In genomic region chr4:78569291-78569821, GRCh38 we compare ENCODE assay signal across 12 cellular contexts. TPM values are rescaled to one million over a fixed set of nuclear protein-coding genes. Genes with fewer than 3 reads are reported as not detected.
DNase-seq lines count a peak whose midpoint lies in the region; ATAC-seq and TF ChIP-seq lines count a peak whose summit lies in the region.
"Had no signal": no experiment of that assay in that cellular context is flagged by ENCODE, and none has a peak within 500 bp of the region (broad histone marks: within the 10 kb centered on the region; RNA-seq: fewer than 3 reads in every experiment).

No MANE protein-coding gene starts in this region.

- H2AFZ ChIP-seq in ACC112 (ENCODE audit: low read length, unreplicated experiment) (peak overlapping the region; percentile 45), Karpas-422 (ENCODE audit: low read length) (no peak overlapping the region)

- H4K20me1 ChIP-seq in Karpas-422 (ENCODE audit: insufficient read depth, low read depth, low read length): no peaks in the 10 kb centered on the region

- H3K9me2 ChIP-seq in Karpas-422 (replicated peaks; ENCODE audit: insufficient read depth, low read length): no peaks in the 10 kb centered on the region

- CTCF ChIA-PET in activated naive CD4-positive, alpha-beta T cell treated with anti-CD3 and anti-CD28 coated beads for 36 hours (lab: Charles Lee): interaction anchor here (0.6 to 1.2 kb wide), 2 partner anchors 23 to 413 kb away, joined by 4 to 6 read pairs; no protein-coding TSS in a partner anchor

- no peak overlapping the region for H3K4me2 ChIP-seq in Karpas-422 (ENCODE audit: low read depth, low read length, poor library complexity, severe bottlenecking)

- H3K36me3 Mint-ChIP-seq in mesothelial cell of epicardium: peaks cover 27% of the 10 kb centered on the region
- H3K36me3 Mint-ChIP-seq in activated naive CD4-positive, alpha-beta T cell treated with anti-CD3 and anti-CD28 coated beads for 36 hours (ENCODE audit: low read depth): no peaks in the 10 kb centered on the region
- no peaks in the 10 kb centered on the region for H3K36me3 Mint-ChIP-seq in stimulated activated effector memory CD8-positive, alpha-beta T cell treated with anti-CD3 and anti-CD28 coated beads, Interleukin-12 subunit alpha, Interleukin-12 subunit beta, amount 100 ng/mL, for 72 hours
- H3K36me3 Mint-ChIP-seq in activated T-helper 2 cell treated with anti-CD3 and anti-CD28 coated beads, Interferon-gamma antibody, Interleukin-2, Interleukin-4, amounts not matched to agents 10 μg/mL and 5 μg/mL and 100 μg/mL, durations not matched to agents 14 hours and 24 hours and 36 hours (ENCODE audit: low read depth): no peaks in the 10 kb centered on the region
- H3K36me3 Mint-ChIP-seq: natural killer cell had no signal

- H3K36me3 ChIP-seq in ACC112 (ENCODE audit: insufficient read depth, low read length) (no peaks in the 10 kb centered on the region), Karpas-422 (ENCODE audit: insufficient read depth, low read length) (no peaks in the 10 kb centered on the region)

- DNase-seq in LoVo (ENCODE audit: low spot score): peak; percentile 62
- no peak for DNase-seq in mesothelial cell of epicardium (ENCODE audit: low spot score in 2 of 2, unreplicated experiment in 2 of 2)
- DNase-seq in Karpas-422: no peak
- no peak for DNase-seq in activated naive CD4-positive, alpha-beta T cell treated with anti-CD3 and anti-CD28 coated beads for 36 hours
- DNase-seq in stimulated activated effector memory CD8-positive, alpha-beta T cell treated with anti-CD3 and anti-CD28 coated beads, Interleukin-12 subunit alpha, Interleukin-12 subunit beta, amount 100 ng/mL, for 72 hours (ENCODE audit: low spot score in 2 of 2): no peak
- DNase-seq in activated T-helper 2 cell treated with anti-CD3 and anti-CD28 coated beads, Interferon-gamma antibody, Interleukin-2, Interleukin-4, amounts not matched to agents 10 μg/mL and 5 μg/mL and 100 μg/mL, durations not matched to agents 14 hours and 24 hours and 36 hours (ENCODE audit: low spot score): no peak
- DNase-seq: activated CD4-positive, alpha-beta memory T cell treated with anti-CD3 and anti-CD28 coated beads, Interleukin-2, amount 10 ng/mL, durations not matched to agents 7 days and 5 days; natural killer cell; NCI-H82 had no signal

- H3K27ac Mint-ChIP-seq in mesothelial cell of epicardium: peak overlapping the region; percentile 95
- H3K27ac Mint-ChIP-seq in activated naive CD4-positive, alpha-beta T cell treated with anti-CD3 and anti-CD28 coated beads for 36 hours: no peak overlapping the region
- no peak overlapping the region for H3K27ac Mint-ChIP-seq in stimulated activated effector memory CD8-positive, alpha-beta T cell treated with anti-CD3 and anti-CD28 coated beads, Interleukin-12 subunit alpha, Interleukin-12 subunit beta, amount 100 ng/mL, for 72 hours
- no peak overlapping the region for H3K27ac Mint-ChIP-seq in activated T-helper 2 cell treated with anti-CD3 and anti-CD28 coated beads, Interferon-gamma antibody, Interleukin-2, Interleukin-4, amounts not matched to agents 10 μg/mL and 5 μg/mL and 100 μg/mL, durations not matched to agents 14 hours and 24 hours and 36 hours
- H3K27ac Mint-ChIP-seq: activated CD4-positive, alpha-beta memory T cell treated with anti-CD3 and anti-CD28 coated beads, Interleukin-2, amount 10 ng/mL, durations not matched to agents 7 days and 5 days; natural killer cell had no signal

- H3K27ac ChIP-seq in ACC112 (ENCODE audit: low read depth, low read length) (peak overlapping the region; percentile 28), Karpas-422 (ENCODE audit: low read length) (no peak overlapping the region)
- H3K27ac ChIP-seq: C4-2B had no signal

- H3K27me3 Mint-ChIP-seq in mesothelial cell of epicardium (ENCODE audit: low read depth): no peaks in the 10 kb centered on the region
- peaks cover 2% of the 10 kb centered on the region for H3K27me3 Mint-ChIP-seq in activated naive CD4-positive, alpha-beta T cell treated with anti-CD3 and anti-CD28 coated beads for 36 hours (ENCODE audit: low read depth)
- H3K27me3 Mint-ChIP-seq in activated T-helper 2 cell treated with anti-CD3 and anti-CD28 coated beads, Interferon-gamma antibody, Interleukin-2, Interleukin-4, amounts not matched to agents 10 μg/mL and 5 μg/mL and 100 μg/mL, durations not matched to agents 14 hours and 24 hours and 36 hours (ENCODE audit: low read depth): peaks cover 24% of the 10 kb centered on the region

- TF ChIP-seq CTCF in mesothelial cell of epicardium (IDR thresholded peaks at IDR 0.05; ENCODE audit: unreplicated experiment): no peak

- no peaks in the 10 kb centered on the region for H3K9me3 Mint-ChIP-seq in mesothelial cell of epicardium
- H3K9me3 Mint-ChIP-seq in activated naive CD4-positive, alpha-beta T cell treated with anti-CD3 and anti-CD28 coated beads for 36 hours: no peaks in the 10 kb centered on the region
- H3K9me3 Mint-ChIP-seq in stimulated activated effector memory CD8-positive, alpha-beta T cell treated with anti-CD3 and anti-CD28 coated beads, Interleukin-12 subunit alpha, Interleukin-12 subunit beta, amount 100 ng/mL, for 72 hours: no peaks in the 10 kb centered on the region
- H3K9me3 Mint-ChIP-seq in activated T-helper 2 cell treated with anti-CD3 and anti-CD28 coated beads, Interferon-gamma antibody, Interleukin-2, Interleukin-4, amounts not matched to agents 10 μg/mL and 5 μg/mL and 100 μg/mL, durations not matched to agents 14 hours and 24 hours and 36 hours: no peaks in the 10 kb centered on the region
- H3K9me3 Mint-ChIP-seq: activated CD4-positive, alpha-beta memory T cell treated with anti-CD3 and anti-CD28 coated beads, Interleukin-2, amount 10 ng/mL, durations not matched to agents 7 days and 5 days; natural killer cell had no signal

- no peaks in the 10 kb centered on the region for H3K9me3 ChIP-seq in Karpas-422 (ENCODE audit: low read length)

- H3K4me3 ChIP-seq in ACC112 (ENCODE audit: low read depth, low read length) (peak overlapping the region; percentile 45; the same call in 1 of the 2 replicates), Karpas-422 (ENCODE audit: low read length) (no peak overlapping the region)

- peaks cover 29% of the 10 kb centered on the region for H3K4me1 ChIP-seq in ACC112 (ENCODE audit: control insufficient read depth, insufficient read depth, low read length, unreplicated experiment)
- no peaks in the 10 kb centered on the region for H3K4me1 ChIP-seq in Karpas-422 (ENCODE audit: low read length)

- H3K4me1 Mint-ChIP-seq in mesothelial cell of epicardium: peaks cover 69% of the 10 kb centered on the region
- no peaks in the 10 kb centered on the region for H3K4me1 Mint-ChIP-seq in activated naive CD4-positive, alpha-beta T cell treated with anti-CD3 and anti-CD28 coated beads for 36 hours (ENCODE audit: low read depth)
- H3K4me1 Mint-ChIP-seq in stimulated activated effector memory CD8-positive, alpha-beta T cell treated with anti-CD3 and anti-CD28 coated beads, Interleukin-12 subunit alpha, Interleukin-12 subunit beta, amount 100 ng/mL, for 72 hours: no peaks in the 10 kb centered on the region
- H3K4me1 Mint-ChIP-seq in activated T-helper 2 cell treated with anti-CD3 and anti-CD28 coated beads, Interferon-gamma antibody, Interleukin-2, Interleukin-4, amounts not matched to agents 10 μg/mL and 5 μg/mL and 100 μg/mL, durations not matched to agents 14 hours and 24 hours and 36 hours (ENCODE audit: low read depth): no peaks in the 10 kb centered on the region
- H3K4me1 Mint-ChIP-seq: activated CD4-positive, alpha-beta memory T cell treated with anti-CD3 and anti-CD28 coated beads, Interleukin-2, amount 10 ng/mL, durations not matched to agents 7 days and 5 days; natural killer cell had no signal

- H3K27me3 ChIP-seq in ACC112 (ENCODE audit: insufficient read depth, low read length) (no peaks in the 10 kb centered on the region), Karpas-422 (ENCODE audit: low read length) (no peaks in the 10 kb centered on the region)

- peak; percentile 68 for ATAC-seq in esophagus mucosa
- no peak for ATAC-seq in stimulated activated effector memory CD8-positive, alpha-beta T cell treated with anti-CD3 and anti-CD28 coated beads, Interleukin-12 subunit alpha, Interleukin-12 subunit beta, amount 100 ng/mL, for 72 hours
- ATAC-seq: natural killer cell had no signal

- H3K79me2 ChIP-seq in ACC112 (ENCODE audit: control insufficient read depth, insufficient read depth, low read length, unreplicated experiment): no peaks in the 10 kb centered on the region
- no peaks in the 10 kb centered on the region for H3K79me2 ChIP-seq in Karpas-422 (ENCODE audit: low read length)

- H3K9ac ChIP-seq in Karpas-422 (ENCODE audit: low read length): no peak overlapping the region

- intact Hi-C loops in activated naive CD4-positive, alpha-beta T cell treated with anti-CD3 and anti-CD28 coated beads for 36 hours (cut with micrococcal nuclease): no loop called here
- intact Hi-C loops in activated T-helper 2 cell treated with anti-CD3 and anti-CD28 coated beads, Interferon-gamma antibody, Interleukin-2, Interleukin-4, amounts not matched to agents 10 μg/mL and 5 μg/mL and 100 μg/mL, durations not matched to agents 14 hours and 24 hours and 36 hours (cut with micrococcal nuclease): no loop called here

- no peak overlapping the region for H3K4me3 Mint-ChIP-seq in mesothelial cell of epicardium
- H3K4me3 Mint-ChIP-seq in activated naive CD4-positive, alpha-beta T cell treated with anti-CD3 and anti-CD28 coated beads for 36 hours: no peak overlapping the region
- H3K4me3 Mint-ChIP-seq in stimulated activated effector memory CD8-positive, alpha-beta T cell treated with anti-CD3 and anti-CD28 coated beads, Interleukin-12 subunit alpha, Interleukin-12 subunit beta, amount 100 ng/mL, for 72 hours: no peak overlapping the region
- no peak overlapping the region for H3K4me3 Mint-ChIP-seq in activated T-helper 2 cell treated with anti-CD3 and anti-CD28 coated beads, Interferon-gamma antibody, Interleukin-2, Interleukin-4, amounts not matched to agents 10 μg/mL and 5 μg/mL and 100 μg/mL, durations not matched to agents 14 hours and 24 hours and 36 hours (ENCODE audit: low read depth)
- H3K4me3 Mint-ChIP-seq: activated CD4-positive, alpha-beta memory T cell treated with anti-CD3 and anti-CD28 coated beads, Interleukin-2, amount 10 ng/mL, durations not matched to agents 7 days and 5 days; natural killer cell had no signal

RNA-seq across cellular contexts. Expression of gene ANXA3, which starts 17.8 kb away (rescaled TPM):
- total RNA-seq in esophagus mucosa (51.0 TPM), mesothelial cell of epicardium (86.1 to 90.2 TPM (median 87.2 TPM) in 3 replicates)
- total RNA-seq in Karpas-422 (2014; rRNA removed; shearing (Covaris generic); ENCODE audit: low replicate concordance): not detected in 2 replicates
- 1 to 10 TPM; 1.2 to 3.0 TPM for total RNA-seq in activated naive CD4-positive, alpha-beta T cell treated with anti-CD3 and anti-CD28 coated beads for 36 hours
- not detected in 2 replicates for total RNA-seq in activated T-helper 2 cell treated with anti-CD3 and anti-CD28 coated beads, Interferon-gamma antibody, Interleukin-2, Interleukin-4, amounts not matched to agents 10 μg/mL and 5 μg/mL and 100 μg/mL, durations not matched to agents 14 hours and 24 hours and 36 hours

Comparison
In these comparisons a context has a peak if more than half of its experiments do, and no peak if none do; other contexts are left out.
1. RNA of gene ANXA3, which starts 17.8 kb away (total RNA-seq): 86.1 to 90.2 TPM in mesothelial cell of epicardium and 51.0 TPM in esophagus mucosa (single experiment); 1.2 to 3.0 TPM in activated naive CD4-positive, alpha-beta T cell treated with anti-CD3 and anti-CD28 coated beads for 36 hours, not detected in Karpas-422 and not detected in activated T-helper 2 cell treated with anti-CD3 and anti-CD28 coated beads, Interferon-gamma antibody, Interleukin-2, Interleukin-4, amounts not matched to agents 10 μg/mL and 5 μg/mL and 100 μg/mL, durations not matched to agents 14 hours and 24 hours and 36 hours; every median in the first group is over 10 times any median in the second.